Comparison of ENCODE assay signal across 1 cellular context in the genomic region with DNA sequence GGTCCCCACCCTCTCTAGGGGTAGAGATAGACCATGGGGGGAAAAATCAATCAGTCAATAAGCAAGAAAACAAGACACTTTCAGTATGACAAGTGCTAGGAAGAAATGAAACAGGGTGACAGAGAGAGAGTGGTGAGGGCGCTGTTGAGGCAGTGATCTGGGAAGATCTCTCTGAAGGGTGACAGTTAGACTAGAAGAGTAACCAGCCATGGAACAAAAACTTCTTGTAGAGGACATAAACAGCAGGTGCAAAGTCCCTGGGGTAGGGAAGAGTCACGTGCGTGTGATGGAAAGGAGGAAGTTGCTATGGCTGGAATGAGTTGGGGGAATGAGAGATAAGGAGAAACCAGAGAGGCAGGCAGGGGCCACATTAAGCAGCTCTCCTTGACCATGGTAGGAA.
TF ChIP-seq lines count a peak whose summit lies in the region.

No MANE protein-coding gene starts in this region.

TF ChIP-seq in GM12878, 131 proteins besides CTCF, POLR2A, EP300 and RAD21 (continues in another document):
- TF ChIP-seq LARP7 (IDR thresholded peaks at IDR 0.05) (no peak), IRF4 (IDR thresholded peaks at IDR 0.05; ENCODE audit: low read depth, low read length) (peak; percentile 30; the same call in 1 of the 2 replicates), SREBF2 (IDR thresholded peaks at IDR 0.05; ENCODE audit: low read length) (no peak), DPF2 (IDR thresholded peaks at IDR 0.05) (no peak), SMAD5 (IDR thresholded peaks at IDR 0.05; ENCODE audit: low read depth) (no peak), POU2F2 (IDR thresholded peaks at IDR 0.05; ENCODE audit: borderline replicate concordance, low read depth, low read length) (no peak), NFIC (IDR thresholded peaks at IDR 0.05; ENCODE audit: low read depth, low read length) (no peak), FOS (IDR thresholded peaks at IDR 0.05; ENCODE audit: borderline replicate concordance, extremely low read depth, insufficient read length) (no peak), SIN3A (IDR thresholded peaks at IDR 0.05; ENCODE audit: low read depth, low read length) (no peak), RCOR1 (conservative IDR thresholded peaks at IDR 0.05; ENCODE audit: low read depth, low read length) (no peak), RAD51 (IDR thresholded peaks at IDR 0.05) (peak; percentile 38; the same call in 1 of the 2 replicates), ZNF622 (IDR thresholded peaks at IDR 0.05) (no peak), JUND (IDR thresholded peaks at IDR 0.05; ENCODE audit: low read depth, low read length) (no peak), POLR2AphosphoS5 (IDR thresholded peaks at IDR 0.05; ENCODE audit: low read length) (no peak), BACH1 (IDR thresholded peaks at IDR 0.05; ENCODE audit: borderline replicate concordance) (no peak), ZNF24 (IDR thresholded peaks at IDR 0.05) (peak; percentile 94), PAX5 (IDR thresholded peaks at IDR 0.05; ENCODE audit: borderline replicate concordance, low read depth, low read length) (no peak), SMARCA5 (IDR thresholded peaks at IDR 0.05) (0 out of 2 replicates have a peak, but pooled peaks have one; percentile 27), BCL11A (IDR thresholded peaks at IDR 0.05; ENCODE audit: low read depth, low read length) (no peak), TCF7 (IDR thresholded peaks at IDR 0.05; ENCODE audit: borderline replicate concordance) (no peak), CBX5 (IDR thresholded peaks at IDR 0.05; ENCODE audit: low read depth) (no peak), IKZF2 (IDR thresholded peaks at IDR 0.05) (peak; percentile 55 to 79), JUNB (IDR thresholded peaks at IDR 0.05) (peak; percentile 78), CHD4 (IDR thresholded peaks at IDR 0.05) (no peak), BRCA1 (IDR thresholded peaks at IDR 0.05; ENCODE audit: low read depth, low read length) (no peak), SIX5 (IDR thresholded peaks at IDR 0.05; ENCODE audit: low read depth, low read length, severe bottlenecking) (no peak), NR2F1 (conservative IDR thresholded peaks at IDR 0.05) (no peak), IKZF1 (conservative IDR thresholded peaks at IDR 0.05) (peak; percentile 52), BHLHE40 (IDR thresholded peaks at IDR 0.05; ENCODE audit: borderline replicate concordance in 1 of 2, low read depth in 2 of 2, low read length in 1 of 2) (peak; percentile 58 to 78; a peak in 3 of 4 replicates), SUPT20H (IDR thresholded peaks at IDR 0.05; ENCODE audit: borderline replicate concordance, control insufficient read depth, low read depth, low read length) (no peak), EED (IDR thresholded peaks at IDR 0.05; ENCODE audit: low read depth) (peak; percentile 50), HDAC6 (IDR thresholded peaks at IDR 0.05; ENCODE audit: unreplicated experiment) (no peak), SMC3 (IDR thresholded peaks at IDR 0.05; ENCODE audit: borderline replicate concordance, low read length) (peak; percentile 6; the same call in 1 of the 2 replicates), NFYA (IDR thresholded peaks at IDR 0.05; ENCODE audit: borderline replicate concordance, low read depth, low read length) (no peak), SPI1 (IDR thresholded peaks at IDR 0.05; ENCODE audit: borderline replicate concordance, insufficient read depth, low read depth, low read length) (no peak), HCFC1 (IDR thresholded peaks at IDR 0.05; ENCODE audit: low read length) (no peak)
- TF ChIP-seq, protein P1, sequence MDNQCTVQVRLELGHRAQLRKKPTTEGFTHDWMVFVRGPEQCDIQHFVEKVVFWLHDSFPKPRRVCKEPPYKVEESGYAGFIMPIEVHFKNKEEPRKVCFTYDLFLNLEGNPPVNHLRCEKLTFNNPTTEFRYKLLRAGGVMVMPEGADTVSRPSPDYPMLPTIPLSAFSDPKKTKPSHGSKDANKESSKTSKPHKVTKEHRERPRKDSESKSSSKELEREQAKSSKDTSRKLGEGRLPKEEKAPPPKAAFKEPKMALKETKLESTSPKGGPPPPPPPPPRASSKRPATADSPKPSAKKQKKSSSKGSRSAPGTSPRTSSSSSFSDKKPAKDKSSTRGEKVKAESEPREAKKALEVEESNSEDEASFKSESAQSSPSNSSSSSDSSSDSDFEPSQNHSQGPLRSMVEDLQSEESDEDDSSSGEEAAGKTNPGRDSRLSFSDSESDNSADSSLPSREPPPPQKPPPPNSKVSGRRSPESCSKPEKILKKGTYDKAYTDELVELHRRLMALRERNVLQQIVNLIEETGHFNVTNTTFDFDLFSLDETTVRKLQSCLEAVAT (IDR thresholded peaks at IDR 0.05): no peak
- TF ChIP-seq, protein P2, sequence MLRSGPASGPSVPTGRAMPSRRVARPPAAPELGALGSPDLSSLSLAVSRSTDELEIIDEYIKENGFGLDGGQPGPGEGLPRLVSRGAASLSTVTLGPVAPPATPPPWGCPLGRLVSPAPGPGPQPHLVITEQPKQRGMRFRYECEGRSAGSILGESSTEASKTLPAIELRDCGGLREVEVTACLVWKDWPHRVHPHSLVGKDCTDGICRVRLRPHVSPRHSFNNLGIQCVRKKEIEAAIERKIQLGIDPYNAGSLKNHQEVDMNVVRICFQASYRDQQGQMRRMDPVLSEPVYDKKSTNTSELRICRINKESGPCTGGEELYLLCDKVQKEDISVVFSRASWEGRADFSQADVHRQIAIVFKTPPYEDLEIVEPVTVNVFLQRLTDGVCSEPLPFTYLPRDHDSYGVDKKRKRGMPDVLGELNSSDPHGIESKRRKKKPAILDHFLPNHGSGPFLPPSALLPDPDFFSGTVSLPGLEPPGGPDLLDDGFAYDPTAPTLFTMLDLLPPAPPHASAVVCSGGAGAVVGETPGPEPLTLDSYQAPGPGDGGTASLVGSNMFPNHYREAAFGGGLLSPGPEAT (IDR thresholded peaks at IDR 0.05; ENCODE audit: low read depth): 0 out of 2 replicates have a peak, but pooled peaks have one; percentile 26
- TF ChIP-seq, protein P3, sequence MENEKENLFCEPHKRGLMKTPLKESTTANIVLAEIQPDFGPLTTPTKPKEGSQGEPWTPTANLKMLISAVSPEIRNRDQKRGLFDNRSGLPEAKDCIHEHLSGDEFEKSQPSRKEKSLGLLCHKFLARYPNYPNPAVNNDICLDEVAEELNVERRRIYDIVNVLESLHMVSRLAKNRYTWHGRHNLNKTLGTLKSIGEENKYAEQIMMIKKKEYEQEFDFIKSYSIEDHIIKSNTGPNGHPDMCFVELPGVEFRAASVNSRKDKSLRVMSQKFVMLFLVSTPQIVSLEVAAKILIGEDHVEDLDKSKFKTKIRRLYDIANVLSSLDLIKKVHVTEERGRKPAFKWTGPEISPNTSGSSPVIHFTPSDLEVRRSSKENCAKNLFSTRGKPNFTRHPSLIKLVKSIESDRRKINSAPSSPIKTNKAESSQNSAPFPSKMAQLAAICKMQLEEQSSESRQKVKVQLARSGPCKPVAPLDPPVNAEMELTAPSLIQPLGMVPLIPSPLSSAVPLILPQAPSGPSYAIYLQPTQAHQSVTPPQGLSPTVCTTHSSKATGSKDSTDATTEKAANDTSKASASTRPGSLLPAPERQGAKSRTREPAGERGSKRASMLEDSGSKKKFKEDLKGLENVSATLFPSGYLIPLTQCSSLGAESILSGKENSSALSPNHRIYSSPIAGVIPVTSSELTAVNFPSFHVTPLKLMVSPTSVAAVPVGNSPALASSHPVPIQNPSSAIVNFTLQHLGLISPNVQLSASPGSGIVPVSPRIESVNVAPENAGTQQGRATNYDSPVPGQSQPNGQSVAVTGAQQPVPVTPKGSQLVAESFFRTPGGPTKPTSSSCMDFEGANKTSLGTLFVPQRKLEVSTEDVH (IDR thresholded peaks at IDR 0.05; ENCODE audit: low read depth, partially characterized antibody): no peak
- TF ChIP-seq, protein P4, sequence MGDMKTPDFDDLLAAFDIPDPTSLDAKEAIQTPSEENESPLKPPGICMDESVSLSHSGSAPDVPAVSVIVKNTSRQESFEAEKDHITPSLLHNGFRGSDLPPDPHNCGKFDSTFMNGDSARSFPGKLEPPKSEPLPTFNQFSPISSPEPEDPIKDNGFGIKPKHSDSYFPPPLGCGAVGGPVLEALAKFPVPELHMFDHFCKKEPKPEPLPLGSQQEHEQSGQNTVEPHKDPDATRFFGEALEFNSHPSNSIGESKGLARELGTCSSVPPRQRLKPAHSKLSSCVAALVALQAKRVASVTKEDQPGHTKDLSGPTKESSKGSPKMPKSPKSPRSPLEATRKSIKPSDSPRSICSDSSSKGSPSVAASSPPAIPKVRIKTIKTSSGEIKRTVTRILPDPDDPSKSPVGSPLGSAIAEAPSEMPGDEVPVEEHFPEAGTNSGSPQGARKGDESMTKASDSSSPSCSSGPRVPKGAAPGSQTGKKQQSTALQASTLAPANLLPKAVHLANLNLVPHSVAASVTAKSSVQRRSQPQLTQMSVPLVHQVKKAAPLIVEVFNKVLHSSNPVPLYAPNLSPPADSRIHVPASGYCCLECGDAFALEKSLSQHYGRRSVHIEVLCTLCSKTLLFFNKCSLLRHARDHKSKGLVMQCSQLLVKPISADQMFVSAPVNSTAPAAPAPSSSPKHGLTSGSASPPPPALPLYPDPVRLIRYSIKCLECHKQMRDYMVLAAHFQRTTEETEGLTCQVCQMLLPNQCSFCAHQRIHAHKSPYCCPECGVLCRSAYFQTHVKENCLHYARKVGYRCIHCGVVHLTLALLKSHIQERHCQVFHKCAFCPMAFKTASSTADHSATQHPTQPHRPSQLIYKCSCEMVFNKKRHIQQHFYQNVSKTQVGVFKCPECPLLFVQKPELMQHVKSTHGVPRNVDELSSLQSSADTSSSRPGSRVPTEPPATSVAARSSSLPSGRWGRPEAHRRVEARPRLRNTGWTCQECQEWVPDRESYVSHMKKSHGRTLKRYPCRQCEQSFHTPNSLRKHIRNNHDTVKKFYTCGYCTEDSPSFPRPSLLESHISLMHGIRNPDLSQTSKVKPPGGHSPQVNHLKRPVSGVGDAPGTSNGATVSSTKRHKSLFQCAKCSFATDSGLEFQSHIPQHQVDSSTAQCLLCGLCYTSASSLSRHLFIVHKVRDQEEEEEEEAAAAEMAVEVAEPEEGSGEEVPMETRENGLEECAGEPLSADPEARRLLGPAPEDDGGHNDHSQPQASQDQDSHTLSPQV (IDR thresholded peaks at IDR 0.05): no peak
- TF ChIP-seq, protein P5, sequence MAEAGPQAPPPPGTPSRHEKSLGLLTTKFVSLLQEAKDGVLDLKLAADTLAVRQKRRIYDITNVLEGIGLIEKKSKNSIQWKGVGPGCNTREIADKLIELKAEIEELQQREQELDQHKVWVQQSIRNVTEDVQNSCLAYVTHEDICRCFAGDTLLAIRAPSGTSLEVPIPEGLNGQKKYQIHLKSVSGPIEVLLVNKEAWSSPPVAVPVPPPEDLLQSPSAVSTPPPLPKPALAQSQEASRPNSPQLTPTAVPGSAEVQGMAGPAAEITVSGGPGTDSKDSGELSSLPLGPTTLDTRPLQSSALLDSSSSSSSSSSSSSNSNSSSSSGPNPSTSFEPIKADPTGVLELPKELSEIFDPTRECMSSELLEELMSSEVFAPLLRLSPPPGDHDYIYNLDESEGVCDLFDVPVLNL (IDR thresholded peaks at IDR 0.05; ENCODE audit: low read depth, low read length): no peak
- TF ChIP-seq, protein P6, sequence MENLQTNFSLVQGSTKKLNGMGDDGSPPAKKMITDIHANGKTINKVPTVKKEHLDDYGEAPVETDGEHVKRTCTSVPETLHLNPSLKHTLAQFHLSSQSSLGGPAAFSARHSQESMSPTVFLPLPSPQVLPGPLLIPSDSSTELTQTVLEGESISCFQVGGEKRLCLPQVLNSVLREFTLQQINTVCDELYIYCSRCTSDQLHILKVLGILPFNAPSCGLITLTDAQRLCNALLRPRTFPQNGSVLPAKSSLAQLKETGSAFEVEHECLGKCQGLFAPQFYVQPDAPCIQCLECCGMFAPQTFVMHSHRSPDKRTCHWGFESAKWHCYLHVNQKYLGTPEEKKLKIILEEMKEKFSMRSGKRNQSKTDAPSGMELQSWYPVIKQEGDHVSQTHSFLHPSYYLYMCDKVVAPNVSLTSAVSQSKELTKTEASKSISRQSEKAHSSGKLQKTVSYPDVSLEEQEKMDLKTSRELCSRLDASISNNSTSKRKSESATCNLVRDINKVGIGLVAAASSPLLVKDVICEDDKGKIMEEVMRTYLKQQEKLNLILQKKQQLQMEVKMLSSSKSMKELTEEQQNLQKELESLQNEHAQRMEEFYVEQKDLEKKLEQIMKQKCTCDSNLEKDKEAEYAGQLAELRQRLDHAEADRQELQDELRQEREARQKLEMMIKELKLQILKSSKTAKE (IDR thresholded peaks at IDR 0.05; ENCODE audit: low read depth, poor library complexity, severe bottlenecking): no peak
- TF ChIP-seq, protein P7, sequence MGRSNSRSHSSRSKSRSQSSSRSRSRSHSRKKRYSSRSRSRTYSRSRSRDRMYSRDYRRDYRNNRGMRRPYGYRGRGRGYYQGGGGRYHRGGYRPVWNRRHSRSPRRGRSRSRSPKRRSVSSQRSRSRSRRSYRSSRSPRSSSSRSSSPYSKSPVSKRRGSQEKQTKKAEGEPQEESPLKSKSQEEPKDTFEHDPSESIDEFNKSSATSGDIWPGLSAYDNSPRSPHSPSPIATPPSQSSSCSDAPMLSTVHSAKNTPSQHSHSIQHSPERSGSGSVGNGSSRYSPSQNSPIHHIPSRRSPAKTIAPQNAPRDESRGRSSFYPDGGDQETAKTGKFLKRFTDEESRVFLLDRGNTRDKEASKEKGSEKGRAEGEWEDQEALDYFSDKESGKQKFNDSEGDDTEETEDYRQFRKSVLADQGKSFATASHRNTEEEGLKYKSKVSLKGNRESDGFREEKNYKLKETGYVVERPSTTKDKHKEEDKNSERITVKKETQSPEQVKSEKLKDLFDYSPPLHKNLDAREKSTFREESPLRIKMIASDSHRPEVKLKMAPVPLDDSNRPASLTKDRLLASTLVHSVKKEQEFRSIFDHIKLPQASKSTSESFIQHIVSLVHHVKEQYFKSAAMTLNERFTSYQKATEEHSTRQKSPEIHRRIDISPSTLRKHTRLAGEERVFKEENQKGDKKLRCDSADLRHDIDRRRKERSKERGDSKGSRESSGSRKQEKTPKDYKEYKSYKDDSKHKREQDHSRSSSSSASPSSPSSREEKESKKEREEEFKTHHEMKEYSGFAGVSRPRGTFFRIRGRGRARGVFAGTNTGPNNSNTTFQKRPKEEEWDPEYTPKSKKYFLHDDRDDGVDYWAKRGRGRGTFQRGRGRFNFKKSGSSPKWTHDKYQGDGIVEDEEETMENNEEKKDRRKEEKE (IDR thresholded peaks at IDR 0.05): no peak
- TF ChIP-seq, protein P8, sequence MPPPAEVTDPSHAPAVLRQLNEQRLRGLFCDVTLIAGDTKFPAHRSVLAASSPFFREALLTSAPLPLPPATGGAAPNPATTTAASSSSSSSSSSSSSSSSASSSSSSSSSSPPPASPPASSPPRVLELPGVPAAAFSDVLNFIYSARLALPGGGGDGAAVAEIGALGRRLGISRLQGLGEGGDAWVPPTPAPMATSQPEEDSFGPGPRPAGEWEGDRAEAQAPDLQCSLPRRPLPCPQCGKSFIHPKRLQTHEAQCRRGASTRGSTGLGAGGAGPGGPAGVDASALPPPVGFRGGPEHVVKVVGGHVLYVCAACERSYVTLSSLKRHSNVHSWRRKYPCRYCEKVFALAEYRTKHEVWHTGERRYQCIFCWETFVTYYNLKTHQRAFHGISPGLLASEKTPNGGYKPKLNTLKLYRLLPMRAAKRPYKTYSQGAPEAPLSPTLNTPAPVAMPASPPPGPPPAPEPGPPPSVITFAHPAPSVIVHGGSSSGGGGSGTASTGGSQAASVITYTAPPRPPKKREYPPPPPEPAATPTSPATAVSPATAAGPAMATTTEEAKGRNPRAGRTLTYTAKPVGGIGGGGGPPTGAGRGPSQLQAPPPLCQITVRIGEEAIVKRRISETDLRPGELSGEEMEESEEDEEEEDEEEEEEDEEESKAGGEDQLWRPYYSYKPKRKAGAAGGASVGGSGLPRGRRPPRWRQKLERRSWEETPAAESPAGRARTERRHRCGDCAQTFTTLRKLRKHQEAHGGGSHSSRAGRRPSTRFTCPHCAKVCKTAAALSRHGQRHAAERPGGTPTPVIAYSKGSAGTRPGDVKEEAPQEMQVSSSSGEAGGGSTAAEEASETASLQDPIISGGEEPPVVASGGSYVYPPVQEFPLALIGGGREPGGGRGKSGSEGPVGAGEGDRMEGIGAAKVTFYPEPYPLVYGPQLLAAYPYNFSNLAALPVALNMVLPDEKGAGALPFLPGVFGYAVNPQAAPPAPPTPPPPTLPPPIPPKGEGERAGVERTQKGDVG (CRISPR knock-in tag; IDR thresholded peaks at IDR 0.05): no peak
